Comparison of ENCODE assay signal across 29 cellular contexts in genomic region chr1:224526771-224527170, GRCh38.
"Had no signal": no experiment of that assay in that cellular context is flagged by ENCODE, and none has a peak within 500 bp of the region (broad histone marks: within the 10 kb centered on the region; RNA-seq: fewer than 3 reads in every experiment).

No MANE protein-coding gene starts in this region.

- H3K36me3 ChIP-seq: adrenal gland, gastroesophageal sphincter, neutrophil, suprapubic skin, tibial artery, upper lobe of right lung had no signal

- H2AFZ ChIP-seq: hepatocyte had no signal

- H3K27me3 ChIP-seq: adrenal gland, body of pancreas, gastroesophageal sphincter, hepatocyte, neutrophil, suprapubic skin, tibial artery, upper lobe of right lung had no signal

- H3K79me2 ChIP-seq: hepatocyte had no signal

- H3K27ac ChIP-seq: adrenal gland, body of pancreas, gastroesophageal sphincter, hepatocyte, neutrophil, skin epidermis, suprapubic skin, tibial artery, upper lobe of right lung had no signal

- FAIRE-seq: colon, keratinocyte had no signal

- H3K4me2 ChIP-seq: hepatocyte had no signal

- H3K4me1 ChIP-seq: adrenal gland, body of pancreas, gastroesophageal sphincter, tibial artery, upper lobe of right lung had no signal

- DNase-seq: activated B cell treated with CpG ODN at 0.5 μM for 24 hours; activated CD4-positive, alpha-beta T cell treated with anti-CD3 and anti-CD28 coated beads for 36 hours; activated CD4-positive, alpha-beta T cell treated with anti-CD3 and anti-CD28 coated beads, Interleukin-2, amount 50 U/mL, for 4 hours; activated CD8-positive, alpha-beta memory T cell treated with anti-CD3 and anti-CD28 coated beads for 24 hours; activated effector memory CD4-positive, alpha-beta T cell treated with anti-CD3 and anti-CD28 coated beads, Interleukin-2, amount 50 U/mL, for 16 hours; activated naive CD4-positive, alpha-beta T cell treated with anti-CD3 and anti-CD28 coated beads for 36 hours; activated naive CD8-positive, alpha-beta T cell treated with anti-CD3 and anti-CD28 coated beads for 36 hours; adrenal gland; aorta; body of pancreas; effector memory CD4-positive, alpha-beta T cell; left cardiac atrium; left ventricle myocardium superior; naive B cell; nephron progenitor cell; stimulated activated CD4-positive, alpha-beta T cell treated with anti-CD3 and anti-CD28 coated beads, Interleukin-4, amount 100 ng/mL, for 4 hours; stimulated activated CD8-positive, alpha-beta memory T cell treated with anti-CD3 and anti-CD28 coated beads, Interleukin-4, amount 100 ng/mL, for 48 hours; stimulated activated naive B cell treated with anti-CD40 and anti-IgM and Interleukin-4, amounts not matched to agents 10 μg/mL and 1 μg/mL and 100 μg/mL, for 72 hours; T-helper 2 cell; tibial artery; upper lobe of right lung had no signal

- H3K4me3 ChIP-seq: adrenal gland, body of pancreas, gastroesophageal sphincter, hepatocyte, skin epidermis, suprapubic skin, tibial artery, upper lobe of right lung had no signal

- ATAC-seq: activated CD4-positive, alpha-beta T cell treated with anti-CD3 and anti-CD28 coated beads for 36 hours; body of pancreas; gastroesophageal sphincter; left cardiac atrium; left ventricle myocardium superior; sciatic nerve; stimulated activated naive B cell treated with anti-CD40 and anti-IgM and Interleukin-4, amounts not matched to agents 10 μg/mL and 1 μg/mL and 100 μg/mL, for 72 hours; upper lobe of right lung had no signal

- H3K9me3 ChIP-seq: adrenal gland, body of pancreas, gastroesophageal sphincter, neutrophil, suprapubic skin, tibial artery, upper lobe of right lung had no signal
